ENCODE assay signal across 1 cellular context in the genomic region with DNA sequence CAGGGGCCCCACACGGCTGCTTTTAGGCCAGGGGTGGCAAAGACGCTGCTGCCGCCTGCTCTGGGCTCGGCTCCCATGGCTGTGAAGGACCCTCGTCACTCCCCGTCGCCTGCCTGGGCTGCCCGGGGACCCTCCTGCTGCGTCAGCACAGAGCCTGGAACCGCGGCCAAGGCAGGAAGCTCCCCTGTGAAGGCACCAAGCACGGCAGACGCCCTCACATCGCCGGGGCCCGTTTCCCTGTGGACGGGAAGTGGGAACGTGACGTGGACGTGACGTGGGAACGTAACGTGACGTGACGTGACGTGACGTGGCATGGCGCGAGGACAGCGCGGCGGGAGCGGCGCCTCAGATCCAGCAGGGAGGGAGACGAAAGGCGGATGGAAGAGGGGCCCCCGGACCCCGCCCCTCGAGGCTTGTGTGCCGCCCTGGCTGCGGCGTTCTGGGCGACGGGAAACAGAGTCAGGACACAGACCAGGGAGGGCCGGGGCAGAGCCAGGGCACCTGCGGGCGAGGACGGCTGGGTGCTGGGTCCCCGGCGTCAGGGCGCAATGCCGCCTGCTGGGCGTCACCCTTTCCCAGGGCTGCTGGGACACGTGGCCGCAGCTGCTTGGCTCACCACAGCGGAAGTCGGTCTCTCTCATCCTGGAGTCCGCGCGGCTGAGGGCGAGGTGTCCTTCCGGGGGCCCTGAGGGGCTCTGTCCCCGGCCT.
A peak's percentile ranks its signal among the peaks of the same experiment; 100 is the strongest.
TF ChIP-seq lines count a peak whose summit lies in the region.

No MANE protein-coding gene starts in this region.

TF ChIP-seq in HepG2, 621 proteins besides CTCF, POLR2A, EP300 and RAD21:
- TF ChIP-seq ZFP62 (CRISPR knock-in tag; IDR thresholded peaks at IDR 0.05) (no peak), CREB1 (IDR thresholded peaks at IDR 0.05) (peak; percentile 95), CREB1 (CRISPR knock-in tag; IDR thresholded peaks at IDR 0.05) (no peak)
